ENCODE assay signal across 28 cellular contexts in the genomic region with DNA sequence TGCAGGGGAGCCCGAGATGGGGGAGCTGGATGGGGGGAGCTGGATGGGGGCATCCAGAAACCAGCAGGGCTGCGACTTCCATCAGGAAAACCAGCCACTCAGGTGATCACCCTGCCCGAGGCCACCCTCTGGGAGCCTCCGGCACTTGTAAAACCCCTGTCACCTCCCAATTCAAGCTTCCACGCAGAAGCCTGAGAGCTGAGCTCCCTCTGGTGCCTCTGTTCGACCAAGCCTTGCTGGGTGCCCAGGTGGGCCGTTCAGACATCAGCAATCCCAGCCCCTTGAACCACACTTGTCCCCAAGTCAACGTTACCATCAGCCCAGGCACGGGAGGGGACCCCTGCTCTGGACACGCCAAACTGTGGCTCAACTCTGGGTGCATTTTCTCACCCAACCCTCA.
"Had no signal": no experiment of that assay in that cellular context is flagged by ENCODE, and none has a peak within 500 bp of the region (broad histone marks: within the 10 kb centered on the region; RNA-seq: fewer than 3 reads in every experiment).

No MANE protein-coding gene starts in this region.

- ATAC-seq: activated CD4-positive, CD25-positive, alpha-beta regulatory T cell treated with anti-CD3 and anti-CD28 coated beads, Interleukin-2, amount 50 U/mL, for 24 hours; effector memory CD8-positive, alpha-beta T cell; heart right ventricle; natural killer cell; stimulated activated naive B cell treated with anti-CD40 and anti-IgM and Interleukin-4, amounts not matched to agents 10 μg/mL and 1 μg/mL and 100 μg/mL, for 72 hours had no signal

- H3K27ac ChIP-seq: adrenal gland, cardiac muscle cell, heart right ventricle, left ventricle myocardium inferior, neural progenitor cell, right atrium auricular region, stomach, tibial nerve had no signal

- H3K27me3 Mint-ChIP-seq: activated naive CD8-positive, alpha-beta T cell treated with anti-CD3 and anti-CD28 coated beads for 36 hours; brain; effector memory CD8-positive, alpha-beta T cell; stimulated activated naive B cell treated with anti-CD40 and anti-IgM and Interleukin-4, amounts not matched to agents 10 μg/mL and 1 μg/mL and 100 μg/mL, for 72 hours had no signal

- H3K9me3 Mint-ChIP-seq: activated naive CD4-positive, alpha-beta T cell treated with anti-CD3 and anti-CD28 coated beads for 36 hours; activated naive CD8-positive, alpha-beta T cell treated with anti-CD3 and anti-CD28 coated beads for 36 hours; activated T-helper 1 cell treated with anti-CD3 and anti-CD28 coated beads, Interleukin-12 subunit alpha, Interleukin-12 subunit beta, Interleukin-2, Interleukin-4 antibody, amounts not matched to agents 30 ng/mL and 10 ng/mL and 1 ng/mL, durations not matched to agents 14 hours and 24 hours and 36 hours; brain; effector memory CD8-positive, alpha-beta T cell; natural killer cell; neural progenitor cell; stimulated activated naive B cell treated with anti-CD40 and anti-IgM and Interleukin-4, amounts not matched to agents 10 μg/mL and 1 μg/mL and 100 μg/mL, for 72 hours had no signal

- H3K4me3 Mint-ChIP-seq: activated naive CD4-positive, alpha-beta T cell treated with anti-CD3 and anti-CD28 coated beads for 36 hours; activated naive CD8-positive, alpha-beta T cell treated with anti-CD3 and anti-CD28 coated beads for 36 hours; activated T-helper 1 cell treated with anti-CD3 and anti-CD28 coated beads, Interleukin-12 subunit alpha, Interleukin-12 subunit beta, Interleukin-2, Interleukin-4 antibody, amounts not matched to agents 30 ng/mL and 10 ng/mL and 1 ng/mL, durations not matched to agents 14 hours and 24 hours and 36 hours; brain; effector memory CD8-positive, alpha-beta T cell; natural killer cell; neural progenitor cell; stimulated activated naive B cell treated with anti-CD40 and anti-IgM and Interleukin-4, amounts not matched to agents 10 μg/mL and 1 μg/mL and 100 μg/mL, for 72 hours had no signal

- H3K9me3 ChIP-seq: adrenal gland, heart right ventricle, left ventricle myocardium inferior, right atrium auricular region, stomach, tibial nerve had no signal

- H3K36me3 Mint-ChIP-seq: activated naive CD8-positive, alpha-beta T cell treated with anti-CD3 and anti-CD28 coated beads for 36 hours; brain; natural killer cell; neural progenitor cell; stimulated activated naive B cell treated with anti-CD40 and anti-IgM and Interleukin-4, amounts not matched to agents 10 μg/mL and 1 μg/mL and 100 μg/mL, for 72 hours had no signal

- DNase-seq: activated CD4-positive, alpha-beta T cell treated with anti-CD3 and anti-CD28 coated beads for 48 hours; activated CD4-positive, alpha-beta T cell treated with anti-CD3 and anti-CD28 coated beads, Interleukin-2, amount 50 U/mL, for 48 hours; activated CD8-positive, alpha-beta memory T cell treated with anti-CD3 and anti-CD28 coated beads for 24 hours; activated CD8-positive, alpha-beta memory T cell treated with anti-CD3 and anti-CD28 coated beads, Interleukin-2, amount 50 U/mL, for 4 hours; activated effector memory CD4-positive, alpha-beta T cell treated with anti-CD3 and anti-CD28 coated beads, Interleukin-2, amount 50 U/mL, for 16 hours; activated naive CD4-positive, alpha-beta T cell treated with anti-CD3 and anti-CD28 coated beads for 36 hours; activated naive CD8-positive, alpha-beta T cell treated with anti-CD3 and anti-CD28 coated beads for 36 hours; activated T-cell treated with anti-CD3 and anti-CD28 coated beads, Interleukin-2, amount 50 U/mL, for 1 hour; adrenal gland; cerebellar nuclear complex; cortex of kidney; effector memory CD8-positive, alpha-beta T cell; heart right ventricle; left ventricle myocardium inferior; mesendoderm; natural killer cell; stimulated activated CD4-positive, alpha-beta T cell treated with anti-CD3 and anti-CD28 coated beads, Interleukin-1b, Interleukin-23, amount 100 ng/mL, for 48 hours; stimulated activated naive B cell treated with anti-CD40 and anti-IgM and Interleukin-4, amounts not matched to agents 10 μg/mL and 1 μg/mL and 100 μg/mL, for 72 hours; stomach had no signal

- H3K4me1 ChIP-seq: adrenal gland, neural progenitor cell had no signal

- H3K4me3 ChIP-seq: adrenal gland, cardiac muscle cell, heart right ventricle, left ventricle myocardium inferior, lung, neural progenitor cell, right atrium auricular region, smooth muscle cell, stomach, tibial nerve had no signal

- H3K27ac Mint-ChIP-seq: activated naive CD4-positive, alpha-beta T cell treated with anti-CD3 and anti-CD28 coated beads for 36 hours; activated naive CD8-positive, alpha-beta T cell treated with anti-CD3 and anti-CD28 coated beads for 36 hours; activated T-helper 1 cell treated with anti-CD3 and anti-CD28 coated beads, Interleukin-12 subunit alpha, Interleukin-12 subunit beta, Interleukin-2, Interleukin-4 antibody, amounts not matched to agents 30 ng/mL and 10 ng/mL and 1 ng/mL, durations not matched to agents 14 hours and 24 hours and 36 hours; brain; effector memory CD8-positive, alpha-beta T cell; natural killer cell; neural progenitor cell; stimulated activated naive B cell treated with anti-CD40 and anti-IgM and Interleukin-4, amounts not matched to agents 10 μg/mL and 1 μg/mL and 100 μg/mL, for 72 hours had no signal

- H3K4me1 Mint-ChIP-seq: activated naive CD8-positive, alpha-beta T cell treated with anti-CD3 and anti-CD28 coated beads for 36 hours; natural killer cell; neural progenitor cell; stimulated activated naive B cell treated with anti-CD40 and anti-IgM and Interleukin-4, amounts not matched to agents 10 μg/mL and 1 μg/mL and 100 μg/mL, for 72 hours had no signal

- H3K27me3 ChIP-seq: adrenal gland, cardiac muscle cell, neural progenitor cell, right atrium auricular region, tibial nerve had no signal

- H3K36me3 ChIP-seq: adrenal gland, cardiac muscle cell, heart right ventricle, left ventricle myocardium inferior, neural progenitor cell, right atrium auricular region, stomach, tibial nerve had no signal
